14 cellular contexts compared by ENCODE assay signal in the genomic region with DNA sequence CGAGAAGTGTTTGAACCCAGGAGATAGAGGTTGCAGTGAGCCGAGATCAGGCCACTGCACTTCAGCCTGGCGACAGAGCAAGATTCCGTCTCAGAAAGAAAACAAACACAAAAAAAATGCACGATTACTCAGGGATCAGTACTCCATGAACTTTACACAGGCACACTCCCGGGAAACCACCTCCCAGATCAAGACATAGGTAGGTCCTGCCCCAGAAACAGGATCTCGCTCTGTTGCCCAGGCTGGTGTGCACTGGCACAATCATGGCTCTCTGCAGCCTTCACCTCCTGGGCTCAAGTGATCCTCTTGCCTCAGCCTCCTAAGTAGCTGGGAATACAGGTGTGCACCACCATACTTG. TPM values are rescaled to one million over a fixed set of nuclear protein-coding genes. Genes with fewer than 3 reads are reported as not detected.
DNase-seq lines count a peak whose midpoint lies in the region; ATAC-seq and TF ChIP-seq lines count a peak whose summit lies in the region.
"Had no signal": no experiment of that assay in that cellular context is flagged by ENCODE, and none has a peak within 500 bp of the region (broad histone marks: within the 10 kb centered on the region; RNA-seq: fewer than 3 reads in every experiment).

No MANE protein-coding gene starts in this region.

- peaks cover 33% of the 10 kb centered on the region for H3K4me1 Mint-ChIP-seq in activated T-cell treated with anti-CD3 and anti-CD28 coated beads, Interleukin-2, amount 50 U/mL, for 24 hours (ENCODE audit: low read depth)
- peaks cover 27% of the 10 kb centered on the region for H3K4me1 Mint-ChIP-seq in activated T-cell treated with anti-CD3 and anti-CD28 coated beads, Interleukin-2, amount 50 U/mL, for 72 hours (ENCODE audit: low read depth)
- peaks cover 18% of the 10 kb centered on the region for H3K4me1 Mint-ChIP-seq in chondrocyte (ENCODE audit: low read depth)
- H3K4me1 Mint-ChIP-seq in osteocyte (ENCODE audit: unreplicated experiment), result peaks cover 13% of the 10 kb centered on the region
- H3K4me1 Mint-ChIP-seq in nephron progenitor cell, result peaks cover 15% of the 10 kb centered on the region

- ATAC-seq in activated T-cell treated with anti-CD3 and anti-CD28 coated beads, Interleukin-2, amount 50 U/mL, for 72 hours (replicated peaks in 1 of 2), result no peak
- ATAC-seq in GM21825 (IDR thresholded peaks at IDR 0.05; ENCODE audit: unreplicated experiment), result no peak

- H3K36me3 Mint-ChIP-seq in activated T-cell treated with anti-CD3 and anti-CD28 coated beads, Interleukin-2, amount 50 U/mL, for 24 hours (ENCODE audit: low read depth), result peaks cover 71% of the 10 kb centered on the region
- peaks cover 3 to 10% of the 10 kb centered on the region in 2 donors for H3K36me3 Mint-ChIP-seq in activated T-cell treated with anti-CD3 and anti-CD28 coated beads, Interleukin-2, amount 50 U/mL, for 72 hours (ENCODE audit: insufficient read depth in 2 of 2)
- H3K36me3 Mint-ChIP-seq in chondrocyte (ENCODE audit: low read depth) (peaks cover 16% of the 10 kb centered on the region), osteocyte (ENCODE audit: unreplicated experiment) (peaks cover 19% of the 10 kb centered on the region), nephron progenitor cell (ENCODE audit: low read depth) (peaks cover 20% of the 10 kb centered on the region)

- no peak for DNase-seq in activated T-cell treated with anti-CD3 and anti-CD28 coated beads, Interleukin-2, amount 50 U/mL, for 24 hours
- no peak for DNase-seq in activated T-cell treated with anti-CD3 and anti-CD28 coated beads, Interleukin-2, amount 50 U/mL, for 72 hours
- DNase-seq in chondrocyte (ENCODE audit: low spot score) (no peak), osteocyte (ENCODE audit: extremely low spot score, unreplicated experiment) (no peak), nephron progenitor cell (no peak)
- DNase-seq: Caco-2, DMS53, MG63, NCI-H1105, NCI-H1694 treated with DMSO at 0.1 percent for 48 hours, NCI-H69, PC-9, Right ventricle myocardium superior had no signal

- no peak for TF ChIP-seq CTCF in chondrocyte (IDR thresholded peaks at IDR 0.05)
- no peak for TF ChIP-seq CTCF in osteocyte (IDR thresholded peaks at IDR 0.05)
- no peak for TF ChIP-seq CTCF in nephron progenitor cell (IDR thresholded peaks at IDR 0.05)

- no peaks in the 10 kb centered on the region for H3K9me3 Mint-ChIP-seq in activated T-cell treated with anti-CD3 and anti-CD28 coated beads, Interleukin-2, amount 50 U/mL, for 24 hours
- no peaks in the 10 kb centered on the region for H3K9me3 Mint-ChIP-seq in activated T-cell treated with anti-CD3 and anti-CD28 coated beads, Interleukin-2, amount 50 U/mL, for 72 hours
- H3K9me3 Mint-ChIP-seq in chondrocyte (ENCODE audit: low read depth), result no peaks in the 10 kb centered on the region
- no peaks in the 10 kb centered on the region for H3K9me3 Mint-ChIP-seq in osteocyte (ENCODE audit: unreplicated experiment)
- no peaks in the 10 kb centered on the region for H3K9me3 Mint-ChIP-seq in nephron progenitor cell

- H3K27ac Mint-ChIP-seq in activated T-cell treated with anti-CD3 and anti-CD28 coated beads, Interleukin-2, amount 50 U/mL, for 24 hours, result peak overlapping the region; percentile 55
- no peak overlapping the region for H3K27ac Mint-ChIP-seq in activated T-cell treated with anti-CD3 and anti-CD28 coated beads, Interleukin-2, amount 50 U/mL, for 72 hours
- peak overlapping the region; percentile 22 for H3K27ac Mint-ChIP-seq in chondrocyte (ENCODE audit: unreplicated experiment)
- peak overlapping the region; percentile 27 for H3K27ac Mint-ChIP-seq in osteocyte (ENCODE audit: unreplicated experiment)
- no peak overlapping the region for H3K27ac Mint-ChIP-seq in nephron progenitor cell

- H3K27me3 Mint-ChIP-seq in activated T-cell treated with anti-CD3 and anti-CD28 coated beads, Interleukin-2, amount 50 U/mL, for 24 hours, result no peaks in the 10 kb centered on the region
- no peaks in the 10 kb centered on the region for H3K27me3 Mint-ChIP-seq in activated T-cell treated with anti-CD3 and anti-CD28 coated beads, Interleukin-2, amount 50 U/mL, for 72 hours (ENCODE audit: low read depth)
- H3K27me3 Mint-ChIP-seq in chondrocyte (ENCODE audit: low read depth) (no peaks in the 10 kb centered on the region), osteocyte (ENCODE audit: unreplicated experiment) (no peaks in the 10 kb centered on the region), nephron progenitor cell (ENCODE audit: low read depth, poor library complexity) (no peaks in the 10 kb centered on the region)

- no peak overlapping the region for H3K4me3 Mint-ChIP-seq in activated T-cell treated with anti-CD3 and anti-CD28 coated beads, Interleukin-2, amount 50 U/mL, for 24 hours
- H3K4me3 Mint-ChIP-seq in activated T-cell treated with anti-CD3 and anti-CD28 coated beads, Interleukin-2, amount 50 U/mL, for 72 hours, result no peak overlapping the region
- H3K4me3 Mint-ChIP-seq in chondrocyte (ENCODE audit: unreplicated experiment), result no peak overlapping the region
- H3K4me3 Mint-ChIP-seq in osteocyte (ENCODE audit: unreplicated experiment), result no peak overlapping the region
- H3K4me3 Mint-ChIP-seq in nephron progenitor cell, result no peak overlapping the region

RNA-seq across cellular contexts. Expression of a gene that starts 11.2 kb away (rescaled TPM):
- total RNA-seq in activated T-cell treated with anti-CD3 and anti-CD28 coated beads, Interleukin-2, amount 50 U/mL, for 72 hours, result 100 to 1,000 TPM; 120 to 133 TPM
- total RNA-seq in chondrocyte (65.6 to 145 TPM (median 142 TPM) in 3 replicates), osteocyte (61.9 and 68.9 TPM in 2 replicates)

RNA-seq across cellular contexts. Expression of a gene that starts 20.2 kb away (rescaled TPM):
- total RNA-seq in activated T-cell treated with anti-CD3 and anti-CD28 coated beads, Interleukin-2, amount 50 U/mL, for 72 hours, result 1 to 10 TPM; 6.7 to 6.8 TPM
- total RNA-seq in chondrocyte (0.52 to 0.63 TPM in 2 of 3 replicates, not detected in the other), osteocyte (0.29 and 0.62 TPM in 2 replicates)

RNA-seq across cellular contexts. Expression of a gene that starts 21.6 kb away (rescaled TPM):
- total RNA-seq in activated T-cell treated with anti-CD3 and anti-CD28 coated beads, Interleukin-2, amount 50 U/mL, for 72 hours, result 1 to 10 TPM; 4.1 to 4.9 TPM
- total RNA-seq in chondrocyte, result 11.5 to 16.0 TPM (median 13.7 TPM) in 3 replicates
- 15.6 and 15.8 TPM in 2 replicates for total RNA-seq in osteocyte

RNA-seq across cellular contexts. Expression of a gene that starts 50.7 kb away (rescaled TPM):
- 10 to 100 TPM; 20.3 to 24.6 TPM for total RNA-seq in activated T-cell treated with anti-CD3 and anti-CD28 coated beads, Interleukin-2, amount 50 U/mL, for 72 hours
- 25.5 to 50.9 TPM (median 43.8 TPM) in 3 replicates for total RNA-seq in chondrocyte
- 93.8 and 176 TPM in 2 replicates for total RNA-seq in osteocyte

Comparison
In these comparisons a context has a peak if more than half of its experiments do, and no peak if none do; other contexts are left out.
1. H3K27ac Mint-ChIP-seq: peak in activated T-cell treated with anti-CD3 and anti-CD28 coated beads, Interleukin-2, amount 50 U/mL, for 24 hours (single experiment), chondrocyte (single experiment) and osteocyte (single experiment); none in activated T-cell treated with anti-CD3 and anti-CD28 coated beads, Interleukin-2, amount 50 U/mL, for 72 hours (single experiment) and nephron progenitor cell (single experiment).